In the genomic region with DNA sequence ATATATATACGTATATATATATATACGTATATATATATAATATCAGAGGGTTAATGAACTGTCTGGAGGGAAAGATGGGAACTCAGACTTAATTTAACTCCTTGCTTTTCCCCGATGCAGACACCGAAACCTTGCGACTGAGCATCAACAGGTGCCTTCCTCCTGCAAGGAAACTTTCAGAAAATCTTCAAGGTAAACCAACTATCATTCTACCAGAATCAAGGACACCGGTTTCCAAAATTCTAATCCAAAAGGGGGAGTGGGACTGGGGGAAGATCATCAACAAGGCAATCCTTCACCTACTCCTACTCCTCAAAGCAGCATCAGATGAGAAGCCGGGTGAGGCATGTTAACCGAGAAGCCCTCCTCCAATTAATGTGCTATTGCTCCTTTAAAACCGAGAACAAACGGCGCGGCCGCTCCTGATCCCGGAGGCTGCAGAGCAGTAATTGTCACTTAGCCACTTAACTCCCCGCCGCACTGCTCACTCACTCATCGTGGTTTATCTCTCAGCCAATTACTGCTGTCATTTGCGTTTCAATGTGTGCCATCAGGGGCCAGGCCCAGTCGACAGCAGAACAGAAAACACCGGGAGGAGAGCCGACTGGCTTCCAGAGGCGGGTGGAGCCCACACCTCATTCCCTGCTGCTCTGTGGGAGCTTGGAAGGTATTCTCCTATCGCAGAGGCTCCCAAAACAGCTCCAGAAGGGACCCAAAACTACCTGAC, we compare ENCODE assay signal across 9 cellular contexts.
A peak's percentile ranks its signal among the peaks of the same experiment; 100 is the strongest.
DNase-seq lines count a peak whose midpoint lies in the region; ATAC-seq and FAIRE-seq lines count a peak whose summit lies in the region.
"Had no signal": no experiment of that assay in that cellular context is flagged by ENCODE, and none has a peak within 500 bp of the region (broad histone marks: within the 10 kb centered on the region; RNA-seq: fewer than 3 reads in every experiment).

No MANE protein-coding gene starts in this region.

- ATAC-seq in HG02642 (IDR thresholded peaks at IDR 0.05; ENCODE audit: poor library complexity, unreplicated experiment): no peak
- ATAC-seq in GM19452 (IDR thresholded peaks at IDR 0.05; ENCODE audit: unreplicated experiment): no peak
- no peak for ATAC-seq in GM19351 (IDR thresholded peaks at IDR 0.05; ENCODE audit: unreplicated experiment)

- FAIRE-seq in small intestine (lab: Jason Lieb, UNC): no peak

- H3K4me3 ChIP-seq in iPS-18a (ENCODE audit: low read length) (peak overlapping the region; percentile 51), small intestine (ENCODE audit: low read depth in 1 of 2, low read length in 2 of 2) (no peak overlapping the region)

- H3K4me1 ChIP-seq in iPS-18a (ENCODE audit: control insufficient read depth, low read depth, low read length) (peaks cover 46% of the 10 kb centered on the region), small intestine (ENCODE audit: control insufficient read depth in 2 of 2, insufficient read depth in 1 of 2, low read depth in 1 of 2, low read length in 1 of 2) (peaks cover 2 to 21% of the 10 kb centered on the region in 2 donors)

- no peaks in the 10 kb centered on the region for H3K9me3 ChIP-seq in iPS-18a (ENCODE audit: control insufficient read depth, low read depth, low read length)
- no peaks in the 10 kb centered on the region for H3K9me3 ChIP-seq in small intestine (ENCODE audit: control insufficient read depth, low read depth)

- H3K9ac ChIP-seq in iPS-18a (ENCODE audit: low read length): no peak overlapping the region
- H3K9ac ChIP-seq: KMS-11 had no signal

- H3K27ac ChIP-seq in iPS-18a (ENCODE audit: low read length): no peak overlapping the region
- H3K27ac ChIP-seq in small intestine (ENCODE audit: low read depth in 1 of 2, low read length in 1 of 2): peak overlapping the region in 1 of 2 donors; percentile 76
- H3K27ac ChIP-seq: KMS-11 had no signal

- 17 to 37% (median 37%) methylated on average over 23 of the region's 23 CpGs for WGBS in small intestine, 3 donors

- H3K27me3 ChIP-seq in iPS-18a (ENCODE audit: control insufficient read depth, insufficient read depth, low read length) (no peaks in the 10 kb centered on the region), small intestine (ENCODE audit: control insufficient read depth in 2 of 2, insufficient read depth in 2 of 2, low read length in 2 of 2) (no peaks in the 10 kb centered on the region)

- H3K36me3 ChIP-seq in iPS-18a (ENCODE audit: control insufficient read depth, low read depth, low read length) (no peaks in the 10 kb centered on the region), small intestine (ENCODE audit: control insufficient read depth in 2 of 2, insufficient read depth in 2 of 2, low read length in 2 of 2) (no peaks in the 10 kb centered on the region)

- peak; percentile 32 for DNase-seq in GM03348 (ENCODE audit: low spot score)
- DNase-seq in NCI-H2107 (lab: John Stamatoyannopoulos, UW): peak; percentile 58
- peak; percentile 61 for DNase-seq in astrocyte of the hippocampus (ENCODE audit: low read depth, low spot score)
- DNase-seq in small intestine: peak; percentile 71
